Comparison of ENCODE assay signal across 20 cellular contexts in genomic region chr1:15558516-15558915, GRCh38. TPM values are rescaled to one million over a fixed set of nuclear protein-coding genes. Genes with fewer than 3 reads are reported as not detected.
"Had no signal": no experiment of that assay in that cellular context is flagged by ENCODE, and none has a peak within 500 bp of the region (broad histone marks: within the 10 kb centered on the region; RNA-seq: fewer than 3 reads in every experiment).

No MANE protein-coding gene starts in this region.

- ATAC-seq: activated CD4-positive, CD25-positive, alpha-beta regulatory T cell treated with anti-CD3 and anti-CD28 coated beads, Interleukin-2, amount 50 U/mL, for 24 hours; activated CD8-positive, alpha-beta T cell treated with anti-CD3 and anti-CD28 coated beads, Interleukin-2, amount 10 ng/mL, durations not matched to agents 7 days and 5 days; activated naive CD4-positive, alpha-beta T cell treated with anti-CD3 and anti-CD28 coated beads, Interleukin-2, amount 50 U/mL, for 72 hours; gastrocnemius medialis; upper lobe of right lung had no signal

- H3K4me3 ChIP-seq: esophagus muscularis mucosa, gastrocnemius medialis, testis, upper lobe of right lung had no signal

- H3K9me3 ChIP-seq: esophagus muscularis mucosa, gastrocnemius medialis, testis, upper lobe of right lung had no signal

- H3K27me3 Mint-ChIP-seq: activated CD4-positive, alpha-beta T cell treated with anti-CD3 and anti-CD28 coated beads, Interleukin-2, amount 10 ng/mL, durations not matched to agents 24 days and 14 days had no signal

- H3K9me3 Mint-ChIP-seq: activated CD4-positive, alpha-beta T cell treated with anti-CD3 and anti-CD28 coated beads, Interleukin-2, amount 10 ng/mL, durations not matched to agents 24 days and 14 days; activated naive CD4-positive, alpha-beta T cell treated with anti-CD3 and anti-CD28 coated beads, Interleukin-2, amount 50 U/mL, for 72 hours had no signal

- DNase-seq: activated CD4-positive, alpha-beta T cell treated with anti-CD3 and anti-CD28 coated beads, Interleukin-2, amount 10 ng/mL, durations not matched to agents 24 days and 14 days; activated CD8-positive, alpha-beta T cell treated with anti-CD3 and anti-CD28 coated beads, Interleukin-2, amount 10 ng/mL, durations not matched to agents 7 days and 5 days; activated T-cell treated with anti-CD3 and anti-CD28 coated beads, Interleukin-2, amount 50 U/mL, for 1 hour; central memory CD4-positive, alpha-beta T cell; effector memory CD4-positive, alpha-beta T cell; gastrocnemius medialis; hypothalamus; left colon; mesenchymal stem cell; occipital lobe; retina; stimulated activated CD4-positive, alpha-beta T cell treated with anti-CD3 and anti-CD28 coated beads, Interleukin-2, amount 100 ng/mL, for 48 hours; stimulated activated naive CD4-positive, alpha-beta T cell; SW 1271; testis; upper lobe of right lung had no signal

- H3K4me1 ChIP-seq: esophagus muscularis mucosa, gastrocnemius medialis, testis, upper lobe of right lung had no signal

- H3K36me3 Mint-ChIP-seq: activated naive CD4-positive, alpha-beta T cell treated with anti-CD3 and anti-CD28 coated beads, Interleukin-2, amount 50 U/mL, for 72 hours had no signal

- H3K4me3 Mint-ChIP-seq: activated CD4-positive, alpha-beta T cell treated with anti-CD3 and anti-CD28 coated beads, Interleukin-2, amount 10 ng/mL, durations not matched to agents 24 days and 14 days; activated CD8-positive, alpha-beta T cell treated with anti-CD3 and anti-CD28 coated beads, Interleukin-2, amount 10 ng/mL, durations not matched to agents 7 days and 5 days had no signal

- H3K27ac ChIP-seq: esophagus muscularis mucosa, gastrocnemius medialis, testis, upper lobe of right lung had no signal

- H3K27me3 ChIP-seq: esophagus muscularis mucosa, gastrocnemius medialis, testis, upper lobe of right lung had no signal

- H3K4me1 Mint-ChIP-seq: activated CD4-positive, alpha-beta T cell treated with anti-CD3 and anti-CD28 coated beads, Interleukin-2, amount 10 ng/mL, durations not matched to agents 24 days and 14 days had no signal

- H3K27ac Mint-ChIP-seq: activated CD4-positive, alpha-beta T cell treated with anti-CD3 and anti-CD28 coated beads, Interleukin-2, amount 10 ng/mL, durations not matched to agents 24 days and 14 days; activated CD8-positive, alpha-beta T cell treated with anti-CD3 and anti-CD28 coated beads, Interleukin-2, amount 10 ng/mL, durations not matched to agents 7 days and 5 days; activated naive CD4-positive, alpha-beta T cell treated with anti-CD3 and anti-CD28 coated beads, Interleukin-2, amount 50 U/mL, for 72 hours had no signal

RNA-seq across cellular contexts. Expression of gene AGMAT, which starts 26.3 kb away (rescaled TPM):
- total RNA-seq: esophagus muscularis mucosa, upper lobe of right lung had no signal
- polyA plus RNA-seq: neural cell had no signal
